ENCODE assay signal across 1 cellular context in genomic region chr11:47949001-47949675, GRCh38.
TF ChIP-seq lines count a peak whose summit lies in the region.

No MANE protein-coding gene starts in this region.

TF ChIP-seq in HEK293, 187 proteins besides CTCF, POLR2A, EP300 and RAD21:
- TF ChIP-seq SCRT2 (tag by site-specific recombination; IDR thresholded peaks at IDR 0.05) = peak; percentile 35; the same call in 1 of the 2 replicates
